1 cellular context compared by ENCODE assay signal in the genomic region with DNA sequence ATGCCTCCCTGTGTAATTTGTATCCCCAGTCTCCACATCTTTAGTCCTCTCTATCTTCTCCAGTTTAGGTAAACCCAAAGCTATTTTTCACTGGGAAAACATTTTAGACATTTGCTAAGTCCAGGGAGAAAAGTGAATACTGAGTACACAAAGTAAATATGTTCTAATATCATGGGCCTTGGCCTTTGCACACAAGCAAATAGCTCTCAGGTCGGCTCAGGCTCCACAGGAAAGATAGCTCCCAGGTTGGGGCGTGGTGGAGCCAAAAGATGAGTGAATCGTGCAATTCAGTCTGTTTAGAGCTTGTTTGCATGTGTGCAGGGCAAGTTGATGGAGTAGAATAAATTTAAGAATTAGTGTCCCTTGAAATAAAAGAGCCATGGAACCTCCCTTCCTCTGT.
TF ChIP-seq lines count a peak whose summit lies in the region.

No MANE protein-coding gene starts in this region.

TF ChIP-seq in HepG2, 621 proteins besides CTCF, POLR2A, EP300 and RAD21 (continued from another document and continues in another):
- TF ChIP-seq, protein P1, sequence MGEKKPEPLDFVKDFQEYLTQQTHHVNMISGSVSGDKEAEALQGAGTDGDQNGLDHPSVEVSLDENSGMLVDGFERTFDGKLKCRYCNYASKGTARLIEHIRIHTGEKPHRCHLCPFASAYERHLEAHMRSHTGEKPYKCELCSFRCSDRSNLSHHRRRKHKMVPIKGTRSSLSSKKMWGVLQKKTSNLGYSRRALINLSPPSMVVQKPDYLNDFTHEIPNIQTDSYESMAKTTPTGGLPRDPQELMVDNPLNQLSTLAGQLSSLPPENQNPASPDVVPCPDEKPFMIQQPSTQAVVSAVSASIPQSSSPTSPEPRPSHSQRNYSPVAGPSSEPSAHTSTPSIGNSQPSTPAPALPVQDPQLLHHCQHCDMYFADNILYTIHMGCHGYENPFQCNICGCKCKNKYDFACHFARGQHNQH (CRISPR knock-in tag; IDR thresholded peaks at IDR 0.05): 0 out of 2 replicates have a peak, but pooled peaks have one; percentile 38
- TF ChIP-seq GATA4 (IDR thresholded peaks at IDR 0.05; ENCODE audit: borderline replicate concordance, low read depth) (no peak), ZMAT3 (CRISPR knock-in tag; conservative IDR thresholded peaks at IDR 0.05) (no peak), ZMYM2 (CRISPR knock-in tag; IDR thresholded peaks at IDR 0.05) (no peak), KAT8 (CRISPR knock-in tag; IDR thresholded peaks at IDR 0.05) (no peak), SOX6 (IDR thresholded peaks at IDR 0.05) (no peak), SOX6 (CRISPR knock-in tag; IDR thresholded peaks at IDR 0.05) (peak; percentile 67), ADNP (CRISPR knock-in tag; IDR thresholded peaks at IDR 0.05) (no peak), ISL2 (CRISPR knock-in tag; IDR thresholded peaks at IDR 0.05) (peak; percentile 62; the same call in 1 of the 2 replicates), HMG20A (CRISPR knock-in tag; IDR thresholded peaks at IDR 0.05; ENCODE audit: borderline replicate concordance) (peak; percentile 46; the same call in 1 of the 2 replicates), ZNF709 (CRISPR knock-in tag; IDR thresholded peaks at IDR 0.05) (no peak), ZBTB7A (CRISPR knock-in tag; IDR thresholded peaks at IDR 0.05) (no peak), PHB2 (IDR thresholded peaks at IDR 0.05; ENCODE audit: partially characterized antibody) (no peak), NFYB (CRISPR knock-in tag; IDR thresholded peaks at IDR 0.05) (no peak), PHF21A (CRISPR knock-in tag; IDR thresholded peaks at IDR 0.05) (peak; percentile 29; the same call in 1 of the 2 replicates), POLR2AphosphoS5 (IDR thresholded peaks at IDR 0.05; ENCODE audit: low read depth, low read length) (no peak), ZNF256 (CRISPR knock-in tag; conservative IDR thresholded peaks at IDR 0.05) (no peak), SATB2 (CRISPR knock-in tag; IDR thresholded peaks at IDR 0.05) (no peak), TBX2 (CRISPR knock-in tag; IDR thresholded peaks at IDR 0.05; ENCODE audit: borderline replicate concordance) (0 out of 2 replicates have a peak, but pooled peaks have one; percentile 37), NR2F1 (CRISPR knock-in tag; IDR thresholded peaks at IDR 0.05) (peak; percentile 46 to 81; a peak in 3 of 4 replicates), MAFF (IDR thresholded peaks at IDR 0.05; ENCODE audit: low read depth, low read length) (no peak), SIX1 (CRISPR knock-in tag; IDR thresholded peaks at IDR 0.05; ENCODE audit: borderline replicate concordance) (peak; percentile 50; the same call in 1 of the 2 replicates), FOSL1 (CRISPR knock-in tag; IDR thresholded peaks at IDR 0.05; ENCODE audit: borderline replicate concordance) (no peak), SRF (IDR thresholded peaks at IDR 0.05; ENCODE audit: low read depth, low read length) (no peak), HDAC2 (CRISPR knock-in tag; IDR thresholded peaks at IDR 0.05) (peak; percentile 73), ZNF619 (CRISPR knock-in tag; IDR thresholded peaks at IDR 0.05) (no peak), KDM5A (IDR thresholded peaks at IDR 0.05; ENCODE audit: borderline replicate concordance, low read length) (no peak)
- TF ChIP-seq, protein P2, sequence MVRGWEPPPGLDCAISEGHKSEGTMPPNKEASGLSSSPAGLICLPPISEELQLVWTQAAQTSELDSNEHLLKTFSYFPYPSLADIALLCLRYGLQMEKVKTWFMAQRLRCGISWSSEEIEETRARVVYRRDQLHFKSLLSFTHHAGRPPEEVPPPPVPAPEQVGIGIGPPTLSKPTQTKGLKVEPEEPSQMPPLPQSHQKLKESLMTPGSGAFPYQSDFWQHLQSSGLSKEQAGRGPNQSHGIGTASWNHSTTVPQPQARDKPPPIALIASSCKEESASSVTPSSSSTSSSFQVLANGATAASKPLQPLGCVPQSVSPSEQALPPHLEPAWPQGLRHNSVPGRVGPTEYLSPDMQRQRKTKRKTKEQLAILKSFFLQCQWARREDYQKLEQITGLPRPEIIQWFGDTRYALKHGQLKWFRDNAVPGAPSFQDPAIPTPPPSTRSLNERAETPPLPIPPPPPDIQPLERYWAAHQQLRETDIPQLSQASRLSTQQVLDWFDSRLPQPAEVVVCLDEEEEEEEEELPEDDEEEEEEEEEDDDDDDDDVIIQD (CRISPR knock-in tag; IDR thresholded peaks at IDR 0.05; ENCODE audit: low read depth): peak; percentile 62; the same call in 1 of the 2 replicates
- TF ChIP-seq, protein P3, sequence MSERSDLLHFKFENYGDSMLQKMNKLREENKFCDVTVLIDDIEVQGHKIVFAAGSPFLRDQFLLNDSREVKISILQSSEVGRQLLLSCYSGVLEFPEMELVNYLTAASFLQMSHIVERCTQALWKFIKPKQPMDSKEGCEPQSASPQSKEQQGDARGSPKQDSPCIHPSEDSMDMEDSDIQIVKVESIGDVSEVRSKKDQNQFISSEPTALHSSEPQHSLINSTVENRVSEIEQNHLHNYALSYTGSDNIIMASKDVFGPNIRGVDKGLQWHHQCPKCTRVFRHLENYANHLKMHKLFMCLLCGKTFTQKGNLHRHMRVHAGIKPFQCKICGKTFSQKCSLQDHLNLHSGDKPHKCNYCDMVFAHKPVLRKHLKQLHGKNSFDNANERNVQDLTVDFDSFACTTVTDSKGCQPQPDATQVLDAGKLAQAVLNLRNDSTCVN (CRISPR knock-in tag; IDR thresholded peaks at IDR 0.05; ENCODE audit: borderline replicate concordance): no peak
- TF ChIP-seq, protein P4, sequence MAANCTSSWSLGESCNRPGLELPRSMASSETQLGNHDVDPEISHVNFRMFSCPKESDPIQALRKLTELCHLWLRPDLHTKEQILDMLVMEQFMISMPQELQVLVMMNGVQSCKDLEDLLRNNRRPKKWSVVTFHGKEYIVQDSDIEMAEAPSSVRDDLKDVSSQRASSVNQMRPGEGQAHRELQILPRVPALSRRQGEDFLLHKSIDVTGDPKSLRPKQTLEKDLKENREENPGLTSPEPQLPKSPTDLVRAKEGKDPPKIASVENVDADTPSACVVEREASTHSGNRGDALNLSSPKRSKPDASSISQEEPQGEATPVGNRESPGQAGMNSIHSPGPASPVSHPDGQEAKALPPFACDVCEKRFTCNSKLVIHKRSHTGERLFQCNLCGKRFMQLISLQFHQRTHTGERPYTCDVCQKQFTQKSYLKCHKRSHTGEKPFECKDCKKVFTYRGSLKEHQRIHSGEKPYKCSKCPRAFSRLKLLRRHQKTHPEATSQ (CRISPR knock-in tag; IDR thresholded peaks at IDR 0.05; ENCODE audit: borderline replicate concordance): no peak
- TF ChIP-seq, protein P5, sequence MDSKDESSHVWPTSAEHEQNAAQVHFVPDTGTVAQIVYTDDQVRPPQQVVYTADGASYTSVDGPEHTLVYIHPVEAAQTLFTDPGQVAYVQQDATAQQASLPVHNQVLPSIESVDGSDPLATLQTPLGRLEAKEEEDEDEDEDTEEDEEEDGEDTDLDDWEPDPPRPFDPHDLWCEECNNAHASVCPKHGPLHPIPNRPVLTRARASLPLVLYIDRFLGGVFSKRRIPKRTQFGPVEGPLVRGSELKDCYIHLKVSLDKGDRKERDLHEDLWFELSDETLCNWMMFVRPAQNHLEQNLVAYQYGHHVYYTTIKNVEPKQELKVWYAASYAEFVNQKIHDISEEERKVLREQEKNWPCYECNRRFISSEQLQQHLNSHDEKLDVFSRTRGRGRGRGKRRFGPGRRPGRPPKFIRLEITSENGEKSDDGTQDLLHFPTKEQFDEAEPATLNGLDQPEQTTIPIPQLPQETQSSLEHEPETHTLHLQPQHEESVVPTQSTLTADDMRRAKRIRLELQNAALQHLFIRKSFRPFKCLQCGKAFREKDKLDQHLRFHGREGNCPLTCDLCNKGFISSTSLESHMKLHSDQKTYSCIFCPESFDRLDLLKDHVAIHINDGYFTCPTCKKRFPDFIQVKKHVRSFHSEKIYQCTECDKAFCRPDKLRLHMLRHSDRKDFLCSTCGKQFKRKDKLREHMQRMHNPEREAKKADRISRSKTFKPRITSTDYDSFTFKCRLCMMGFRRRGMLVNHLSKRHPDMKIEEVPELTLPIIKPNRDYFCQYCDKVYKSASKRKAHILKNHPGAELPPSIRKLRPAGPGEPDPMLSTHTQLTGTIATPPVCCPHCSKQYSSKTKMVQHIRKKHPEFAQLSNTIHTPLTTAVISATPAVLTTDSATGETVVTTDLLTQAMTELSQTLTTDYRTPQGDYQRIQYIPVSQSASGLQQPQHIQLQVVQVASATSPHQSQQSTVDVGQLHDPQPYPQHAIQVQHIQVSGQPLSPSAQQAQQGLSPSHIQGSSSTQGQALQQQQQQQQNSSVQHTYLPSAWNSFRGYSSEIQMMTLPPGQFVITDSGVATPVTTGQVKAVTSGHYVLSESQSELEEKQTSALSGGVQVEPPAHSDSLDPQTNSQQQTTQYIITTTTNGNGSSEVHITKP (CRISPR knock-in tag; IDR thresholded peaks at IDR 0.05; ENCODE audit: low read depth): no peak
- TF ChIP-seq, protein P6, sequence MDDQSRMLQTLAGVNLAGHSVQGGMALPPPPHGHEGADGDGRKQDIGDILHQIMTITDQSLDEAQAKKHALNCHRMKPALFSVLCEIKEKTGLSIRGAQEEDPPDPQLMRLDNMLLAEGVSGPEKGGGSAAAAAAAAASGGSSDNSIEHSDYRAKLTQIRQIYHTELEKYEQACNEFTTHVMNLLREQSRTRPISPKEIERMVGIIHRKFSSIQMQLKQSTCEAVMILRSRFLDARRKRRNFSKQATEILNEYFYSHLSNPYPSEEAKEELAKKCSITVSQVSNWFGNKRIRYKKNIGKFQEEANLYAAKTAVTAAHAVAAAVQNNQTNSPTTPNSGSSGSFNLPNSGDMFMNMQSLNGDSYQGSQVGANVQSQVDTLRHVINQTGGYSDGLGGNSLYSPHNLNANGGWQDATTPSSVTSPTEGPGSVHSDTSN (CRISPR knock-in tag; IDR thresholded peaks at IDR 0.05; ENCODE audit: borderline replicate concordance): no peak
- TF ChIP-seq, protein P7, sequence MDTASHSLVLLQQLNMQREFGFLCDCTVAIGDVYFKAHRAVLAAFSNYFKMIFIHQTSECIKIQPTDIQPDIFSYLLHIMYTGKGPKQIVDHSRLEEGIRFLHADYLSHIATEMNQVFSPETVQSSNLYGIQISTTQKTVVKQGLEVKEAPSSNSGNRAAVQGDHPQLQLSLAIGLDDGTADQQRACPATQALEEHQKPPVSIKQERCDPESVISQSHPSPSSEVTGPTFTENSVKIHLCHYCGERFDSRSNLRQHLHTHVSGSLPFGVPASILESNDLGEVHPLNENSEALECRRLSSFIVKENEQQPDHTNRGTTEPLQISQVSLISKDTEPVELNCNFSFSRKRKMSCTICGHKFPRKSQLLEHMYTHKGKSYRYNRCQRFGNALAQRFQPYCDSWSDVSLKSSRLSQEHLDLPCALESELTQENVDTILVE (CRISPR knock-in tag; IDR thresholded peaks at IDR 0.05): no peak
- TF ChIP-seq, protein P8, sequence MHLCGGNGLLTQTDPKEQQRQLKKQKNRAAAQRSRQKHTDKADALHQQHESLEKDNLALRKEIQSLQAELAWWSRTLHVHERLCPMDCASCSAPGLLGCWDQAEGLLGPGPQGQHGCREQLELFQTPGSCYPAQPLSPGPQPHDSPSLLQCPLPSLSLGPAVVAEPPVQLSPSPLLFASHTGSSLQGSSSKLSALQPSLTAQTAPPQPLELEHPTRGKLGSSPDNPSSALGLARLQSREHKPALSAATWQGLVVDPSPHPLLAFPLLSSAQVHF (CRISPR knock-in tag; IDR thresholded peaks at IDR 0.05): no peak
- TF ChIP-seq, protein P9, sequence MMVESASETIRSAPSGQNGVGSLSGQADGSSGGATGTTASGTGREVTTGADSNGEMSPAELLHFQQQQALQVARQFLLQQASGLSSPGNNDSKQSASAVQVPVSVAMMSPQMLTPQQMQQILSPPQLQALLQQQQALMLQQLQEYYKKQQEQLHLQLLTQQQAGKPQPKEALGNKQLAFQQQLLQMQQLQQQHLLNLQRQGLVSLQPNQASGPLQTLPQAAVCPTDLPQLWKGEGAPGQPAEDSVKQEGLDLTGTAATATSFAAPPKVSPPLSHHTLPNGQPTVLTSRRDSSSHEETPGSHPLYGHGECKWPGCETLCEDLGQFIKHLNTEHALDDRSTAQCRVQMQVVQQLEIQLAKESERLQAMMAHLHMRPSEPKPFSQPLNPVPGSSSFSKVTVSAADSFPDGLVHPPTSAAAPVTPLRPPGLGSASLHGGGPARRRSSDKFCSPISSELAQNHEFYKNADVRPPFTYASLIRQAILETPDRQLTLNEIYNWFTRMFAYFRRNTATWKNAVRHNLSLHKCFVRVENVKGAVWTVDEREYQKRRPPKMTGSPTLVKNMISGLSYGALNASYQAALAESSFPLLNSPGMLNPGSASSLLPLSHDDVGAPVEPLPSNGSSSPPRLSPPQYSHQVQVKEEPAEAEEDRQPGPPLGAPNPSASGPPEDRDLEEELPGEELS (CRISPR knock-in tag; IDR thresholded peaks at IDR 0.05): peak; percentile 83
- TF ChIP-seq, protein P10, sequence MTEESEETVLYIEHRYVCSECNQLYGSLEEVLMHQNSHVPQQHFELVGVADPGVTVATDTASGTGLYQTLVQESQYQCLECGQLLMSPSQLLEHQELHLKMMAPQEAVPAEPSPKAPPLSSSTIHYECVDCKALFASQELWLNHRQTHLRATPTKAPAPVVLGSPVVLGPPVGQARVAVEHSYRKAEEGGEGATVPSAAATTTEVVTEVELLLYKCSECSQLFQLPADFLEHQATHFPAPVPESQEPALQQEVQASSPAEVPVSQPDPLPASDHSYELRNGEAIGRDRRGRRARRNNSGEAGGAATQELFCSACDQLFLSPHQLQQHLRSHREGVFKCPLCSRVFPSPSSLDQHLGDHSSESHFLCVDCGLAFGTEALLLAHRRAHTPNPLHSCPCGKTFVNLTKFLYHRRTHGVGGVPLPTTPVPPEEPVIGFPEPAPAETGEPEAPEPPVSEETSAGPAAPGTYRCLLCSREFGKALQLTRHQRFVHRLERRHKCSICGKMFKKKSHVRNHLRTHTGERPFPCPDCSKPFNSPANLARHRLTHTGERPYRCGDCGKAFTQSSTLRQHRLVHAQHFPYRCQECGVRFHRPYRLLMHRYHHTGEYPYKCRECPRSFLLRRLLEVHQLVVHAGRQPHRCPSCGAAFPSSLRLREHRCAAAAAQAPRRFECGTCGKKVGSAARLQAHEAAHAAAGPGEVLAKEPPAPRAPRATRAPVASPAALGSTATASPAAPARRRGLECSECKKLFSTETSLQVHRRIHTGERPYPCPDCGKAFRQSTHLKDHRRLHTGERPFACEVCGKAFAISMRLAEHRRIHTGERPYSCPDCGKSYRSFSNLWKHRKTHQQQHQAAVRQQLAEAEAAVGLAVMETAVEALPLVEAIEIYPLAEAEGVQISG (CRISPR knock-in tag; IDR thresholded peaks at IDR 0.05): no peak
- TF ChIP-seq, protein P11, sequence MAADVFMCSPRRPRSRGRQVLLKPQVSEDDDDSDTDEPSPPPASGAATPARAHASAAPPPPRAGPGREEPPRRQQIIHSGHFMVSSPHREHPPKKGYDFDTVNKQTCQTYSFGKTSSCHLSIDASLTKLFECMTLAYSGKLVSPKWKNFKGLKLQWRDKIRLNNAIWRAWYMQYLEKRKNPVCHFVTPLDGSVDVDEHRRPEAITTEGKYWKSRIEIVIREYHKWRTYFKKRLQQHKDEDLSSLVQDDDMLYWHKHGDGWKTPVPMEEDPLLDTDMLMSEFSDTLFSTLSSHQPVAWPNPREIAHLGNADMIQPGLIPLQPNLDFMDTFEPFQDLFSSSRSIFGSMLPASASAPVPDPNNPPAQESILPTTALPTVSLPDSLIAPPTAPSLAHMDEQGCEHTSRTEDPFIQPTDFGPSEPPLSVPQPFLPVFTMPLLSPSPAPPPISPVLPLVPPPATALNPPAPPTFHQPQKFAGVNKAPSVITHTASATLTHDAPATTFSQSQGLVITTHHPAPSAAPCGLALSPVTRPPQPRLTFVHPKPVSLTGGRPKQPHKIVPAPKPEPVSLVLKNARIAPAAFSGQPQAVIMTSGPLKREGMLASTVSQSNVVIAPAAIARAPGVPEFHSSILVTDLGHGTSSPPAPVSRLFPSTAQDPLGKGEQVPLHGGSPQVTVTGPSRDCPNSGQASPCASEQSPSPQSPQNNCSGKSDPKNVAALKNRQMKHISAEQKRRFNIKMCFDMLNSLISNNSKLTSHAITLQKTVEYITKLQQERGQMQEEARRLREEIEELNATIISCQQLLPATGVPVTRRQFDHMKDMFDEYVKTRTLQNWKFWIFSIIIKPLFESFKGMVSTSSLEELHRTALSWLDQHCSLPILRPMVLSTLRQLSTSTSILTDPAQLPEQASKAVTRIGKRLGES (CRISPR knock-in tag; IDR thresholded peaks at IDR 0.05; ENCODE audit: borderline replicate concordance): no peak
